Comparison of ENCODE assay signal across 8 cellular contexts in genomic region chr7:100674441-100675407, GRCh38. TPM values are rescaled to one million over a fixed set of nuclear protein-coding genes. Genes with fewer than 3 reads are reported as not detected.
A peak's percentile ranks its signal among the peaks of the same experiment; 100 is the strongest.
DNase-seq lines count a peak whose midpoint lies in the region; ATAC-seq, FAIRE-seq and TF ChIP-seq lines count a peak whose summit lies in the region.

No MANE protein-coding gene starts in this region.

- peaks cover 8% of the 10 kb centered on the region for H3K27me3 Mint-ChIP-seq in nephron (ENCODE audit: low read depth)

- H3K4me3 Mint-ChIP-seq in nephron: peak overlapping the region; percentile 96 to 97 (median 96)

- peak overlapping the region; percentile 89 to 99 (median 99) for H3K27ac Mint-ChIP-seq in nephron

- H3K9me3 ChIP-seq in HUES64 (ENCODE audit: insufficient read depth, low read depth, low read length) (no peaks in the 10 kb centered on the region), esophagus muscularis mucosa (no peaks in the 10 kb centered on the region)

- H3K4me3 ChIP-seq in HUES64 (ENCODE audit: low read length): peak overlapping the region; percentile 83
- peak overlapping the region; percentile 88 to 96 (median 96) for H3K4me3 ChIP-seq in esophagus muscularis mucosa

- peaks cover 16% of the 10 kb centered on the region for H3K36me3 Mint-ChIP-seq in nephron (ENCODE audit: low read depth)

- ATAC-seq in HG03108 (IDR thresholded peaks at IDR 0.05; ENCODE audit: unreplicated experiment): no peak
- ATAC-seq in HG03565 (IDR thresholded peaks at IDR 0.05; ENCODE audit: unreplicated experiment): no peak

- peak overlapping the region; percentile 64 for H3K9ac ChIP-seq in HUES64 (ENCODE audit: low read depth, low read length)

- TF ChIP-seq CTCF in esophagus muscularis mucosa (IDR thresholded peaks at IDR 0.05) (no peak), nephron (IDR thresholded peaks at IDR 0.05; ENCODE audit: unreplicated experiment in 3 of 3) (no peak)

- H3K9me3 Mint-ChIP-seq in nephron: no peaks in the 10 kb centered on the region

- peaks cover 6% of the 10 kb centered on the region; the same call in 1 of the 2 replicates for H3K27me3 ChIP-seq in HUES64 (ENCODE audit: insufficient read depth, low read length)
- H3K27me3 ChIP-seq in esophagus muscularis mucosa: no peaks in the 10 kb centered on the region

- intact Hi-C loops in esophagus muscularis mucosa (cut with DNase I): loop anchor here (5.0 kb wide), 1 partner anchor 62 kb away; the partner anchor contains the start of gene MOSPD3

- TF ChIP-seq POLR2A in esophagus muscularis mucosa (IDR thresholded peaks at IDR 0.05; ENCODE audit: low read depth): no peak

- H3K4me1 Mint-ChIP-seq in nephron: no peaks in the 10 kb centered on the region

- no peak for TF ChIP-seq EP300 in esophagus muscularis mucosa (IDR thresholded peaks at IDR 0.05)

- H3K36me3 ChIP-seq in HUES64 (ENCODE audit: insufficient read depth, low read length) (peaks cover 27% of the 10 kb centered on the region), esophagus muscularis mucosa (peaks cover 26 to 34% (median 33%) of the 10 kb centered on the region in 4 donors)

- no peaks in the 10 kb centered on the region; the same call in 1 of the 2 replicates for H3K4me1 ChIP-seq in HUES64 (ENCODE audit: insufficient read depth, low read length)
- H3K4me1 ChIP-seq in esophagus muscularis mucosa: peaks cover 17 to 51% (median 46%) of the 10 kb centered on the region in 4 donors

- FAIRE-seq in RCC 7860 (lab: Jason Lieb, UNC): no peak

- H3K27ac ChIP-seq in HUES64 (ENCODE audit: low read depth, low read length): no peak overlapping the region
- peak overlapping the region; percentile 98 to 100 (median 98) for H3K27ac ChIP-seq in esophagus muscularis mucosa (replicated peaks in 1 of 4)

- under 1% methylated on average over 81 of the region's 82 CpGs for WGBS in HUES64
- under 1% methylated on average over 31 of the region's 82 CpGs for WGBS in esophagus muscularis mucosa

- peak; percentile 59 for DNase-seq in CD1c-positive myeloid dendritic cell (ENCODE audit: extremely low spot score)
- DNase-seq in activated T-cell treated with anti-CD3 and anti-CD28 coated beads for 4 hours: peak; percentile 28
- DNase-seq in esophagus muscularis mucosa (ENCODE audit: extremely low spot score): no peak
- DNase-seq in RCC 7860 (ENCODE audit: low spot score): no peak

RNA-seq across cellular contexts. Expression of gene GNB2, which starts 1.2 kb away (rescaled TPM):
- 101 TPM for polyA plus RNA-seq in HUES64 (2013, experiment 1 of 2)
- 107 TPM for polyA plus RNA-seq in HUES64 (2013, experiment 2 of 2)
- total RNA-seq in esophagus muscularis mucosa: 100 to 1,000 TPM; 150 to 229 (median 218) TPM

RNA-seq across cellular contexts. Expression of gene ACTL6B, which starts 18.5 kb away (rescaled TPM):
- 0.30 TPM for polyA plus RNA-seq in HUES64 (2013, experiment 1 of 2)
- 0.63 TPM for polyA plus RNA-seq in HUES64 (2013, experiment 2 of 2)
- not detected for total RNA-seq in esophagus muscularis mucosa

RNA-seq across cellular contexts. Expression of gene GIGYF1, which starts 19.3 kb away (rescaled TPM):
- 48.3 TPM for polyA plus RNA-seq in HUES64 (2013, experiment 1 of 2)
- polyA plus RNA-seq in HUES64 (2013, experiment 2 of 2): 40.5 TPM
- total RNA-seq in esophagus muscularis mucosa: 10 to 100 TPM; 19.5 to 33.5 (median 30.9) TPM

RNA-seq across cellular contexts. Expression of gene POP7, which starts 31.2 kb away (rescaled TPM):
- 74.5 TPM for polyA plus RNA-seq in HUES64 (2013, experiment 1 of 2)
- 66.5 TPM for polyA plus RNA-seq in HUES64 (2013, experiment 2 of 2)
- total RNA-seq in esophagus muscularis mucosa: 10 to 100 TPM; 27.0 to 51.3 (median 43.7) TPM

RNA-seq across cellular contexts. Expression of gene TFR2, which starts 33.4 kb away (rescaled TPM):
- polyA plus RNA-seq in HUES64 (2013, experiment 1 of 2): 0.80 TPM
- 2.3 TPM for polyA plus RNA-seq in HUES64 (2013, experiment 2 of 2)
- total RNA-seq in esophagus muscularis mucosa: under 1 TPM in 2 of 4 donors, not detected in 2; 0.17 to 0.32 TPM

Comparison
In these comparisons a context has a peak if more than half of its experiments do, and no peak if none do; other contexts are left out.
1. DNase-seq: peak in CD1c-positive myeloid dendritic cell (single experiment) and activated T-cell treated with anti-CD3 and anti-CD28 coated beads for 4 hours (single experiment); none in esophagus muscularis mucosa (single experiment) and RCC 7860 (single experiment).